17 cellular contexts compared by ENCODE assay signal in genomic region chr3:78856164-78856563, GRCh38.
"Had no signal": no experiment of that assay in that cellular context is flagged by ENCODE, and none has a peak within 500 bp of the region (broad histone marks: within the 10 kb centered on the region; RNA-seq: fewer than 3 reads in every experiment).

No MANE protein-coding gene starts in this region.

- H3K27ac Mint-ChIP-seq: activated naive CD4-positive, alpha-beta T cell treated with anti-CD3 and anti-CD28 coated beads, Interleukin-2, amount 50 U/mL, for 72 hours; activated T-helper 1 cell treated with anti-CD3 and anti-CD28 coated beads, Interleukin-12 subunit alpha, Interleukin-12 subunit beta, Interleukin-2, Interleukin-4 antibody, amounts not matched to agents 30 ng/mL and 10 ng/mL and 1 ng/mL, durations not matched to agents 14 hours and 24 hours and 36 hours; natural killer cell; T-helper 1 cell treated with Interleukin-12 subunit alpha and Interleukin-12 subunit beta and Interleukin-4 antibody, amounts not matched to agents 30 μg/mL and 1 μg/mL, for 36 hours had no signal

- H3K9me3 ChIP-seq: transverse colon, vagina had no signal

- DNase-seq: activated CD4-positive, alpha-beta T cell treated with anti-CD3 and anti-CD28 coated beads for 1 hour; activated CD8-positive, alpha-beta memory T cell treated with anti-CD3 and anti-CD28 coated beads for 24 hours; activated gamma-delta T cell treated with Interleukin-2 at 50 U/mL for 16 hours; amniotic stem cell; dermis blood vessel endothelial cell; effector memory CD4-positive, alpha-beta T cell; head of caudate nucleus; mesendoderm; natural killer cell; posterior cingulate gyrus; retina; stimulated activated naive CD8-positive, alpha-beta T cell treated with anti-CD3 and anti-CD28 coated beads, Interleukin-15, Interleukin-2, amounts not matched to agents 100 U/mL and 50 U/mL, for 24 hours; transverse colon had no signal

- H3K4me3 Mint-ChIP-seq: activated T-helper 1 cell treated with anti-CD3 and anti-CD28 coated beads, Interleukin-12 subunit alpha, Interleukin-12 subunit beta, Interleukin-2, Interleukin-4 antibody, amounts not matched to agents 30 ng/mL and 10 ng/mL and 1 ng/mL, durations not matched to agents 14 hours and 24 hours and 36 hours; natural killer cell; T-helper 1 cell treated with Interleukin-12 subunit alpha and Interleukin-12 subunit beta and Interleukin-4 antibody, amounts not matched to agents 30 μg/mL and 1 μg/mL, for 36 hours had no signal

- H3K4me1 Mint-ChIP-seq: natural killer cell had no signal

- H3K27me3 ChIP-seq: transverse colon, vagina had no signal

- H3K36me3 ChIP-seq: transverse colon, vagina had no signal

- H3K27ac ChIP-seq: transverse colon, vagina had no signal

- H3K4me1 ChIP-seq: transverse colon, vagina had no signal

- H3K4me3 ChIP-seq: transverse colon, vagina had no signal
